22 cellular contexts compared by ENCODE assay signal in genomic region chr4:6293661-6294060, GRCh38. TPM values are rescaled to one million over a fixed set of nuclear protein-coding genes. Genes with fewer than 3 reads are reported as not detected.
A peak's percentile ranks its signal among the peaks of the same experiment; 100 is the strongest.
DNase-seq lines count a peak whose midpoint lies in the region; ATAC-seq and TF ChIP-seq lines count a peak whose summit lies in the region.
"Had no signal": no experiment of that assay in that cellular context is flagged by ENCODE, and none has a peak within 500 bp of the region (broad histone marks: within the 10 kb centered on the region; RNA-seq: fewer than 3 reads in every experiment).

No MANE protein-coding gene starts in this region.

- no peaks in the 10 kb centered on the region for H3K27me3 Mint-ChIP-seq in natural killer cell treated with Interleukin-12 subunit alpha and Interleukin-12 subunit beta and Interleukin-15 and Interleukin-18, amount 100 ng/mL, for 72 hours
- no peaks in the 10 kb centered on the region for H3K27me3 Mint-ChIP-seq in natural killer cell (ENCODE audit: low read depth in 2 of 2)
- no peaks in the 10 kb centered on the region for H3K27me3 Mint-ChIP-seq in neural progenitor cell (ENCODE audit: insufficient read depth, low read depth)
- H3K27me3 Mint-ChIP-seq in Calu3 (ENCODE audit: unreplicated experiment), result no peaks in the 10 kb centered on the region
- H3K27me3 Mint-ChIP-seq: B cell; CD4-positive, alpha-beta T cell had no signal

- H3K4me3 ChIP-seq in neural progenitor cell, result no peak overlapping the region
- H3K4me3 ChIP-seq: A549; BLaER1 treated with 17β-estradiol and CSF1 and Interleukin-3, amounts not matched to agents 10 nM and 100 nM; GM12878 had no signal

- TF ChIP-seq CTCF in natural killer cell (IDR thresholded peaks at IDR 0.05) (no peak), neural progenitor cell (IDR thresholded peaks at IDR 0.05) (no peak), Calu3 (IDR thresholded peaks at IDR 0.05; ENCODE audit: unreplicated experiment) (no peak)

- H3K36me3 Mint-ChIP-seq in natural killer cell treated with Interleukin-12 subunit alpha and Interleukin-12 subunit beta and Interleukin-15 and Interleukin-18, amount 100 ng/mL, for 72 hours, result no peaks in the 10 kb centered on the region
- H3K36me3 Mint-ChIP-seq in natural killer cell, result no peaks in the 10 kb centered on the region
- H3K36me3 Mint-ChIP-seq in neural progenitor cell, result peaks cover 19% of the 10 kb centered on the region
- H3K36me3 Mint-ChIP-seq in Calu3 (ENCODE audit: insufficient read depth, unreplicated experiment), result peaks cover 8% of the 10 kb centered on the region

- no peaks in the 10 kb centered on the region for H3K4me1 ChIP-seq in neural progenitor cell
- H3K4me1 ChIP-seq: A549, Caco-2 had no signal

- no peaks in the 10 kb centered on the region for H3K9me3 Mint-ChIP-seq in natural killer cell treated with Interleukin-12 subunit alpha and Interleukin-12 subunit beta and Interleukin-15 and Interleukin-18, amount 100 ng/mL, for 72 hours
- H3K9me3 Mint-ChIP-seq in natural killer cell (no peaks in the 10 kb centered on the region), neural progenitor cell (no peaks in the 10 kb centered on the region), Calu3 (ENCODE audit: low read depth, unreplicated experiment) (no peaks in the 10 kb centered on the region)
- H3K9me3 Mint-ChIP-seq: CD4-positive, alpha-beta T cell; CD8-positive, alpha-beta T cell had no signal

- H2AFZ ChIP-seq in neural progenitor cell (replicated peaks), result no peak overlapping the region

- H3K79me2 ChIP-seq in neural progenitor cell (ENCODE audit: low read depth), result no peaks in the 10 kb centered on the region

- no peak overlapping the region for H3K4me3 Mint-ChIP-seq in natural killer cell treated with Interleukin-12 subunit alpha and Interleukin-12 subunit beta and Interleukin-15 and Interleukin-18, amount 100 ng/mL, for 72 hours
- H3K4me3 Mint-ChIP-seq in natural killer cell (no peak overlapping the region), neural progenitor cell (no peak overlapping the region), Calu3 (ENCODE audit: low read depth, unreplicated experiment) (no peak overlapping the region)
- H3K4me3 Mint-ChIP-seq: B cell; CD4-positive, alpha-beta T cell; CD8-positive, alpha-beta T cell had no signal

- H3K36me3 ChIP-seq in neural progenitor cell, result no peaks in the 10 kb centered on the region

- no peak overlapping the region for H3K27ac ChIP-seq in neural progenitor cell
- H3K27ac ChIP-seq: 22Rv1, A549, C4-2B had no signal

- H3K9ac ChIP-seq in neural progenitor cell, result no peak overlapping the region
- H3K9ac ChIP-seq: BLaER1 treated with 17β-estradiol and CSF1 and Interleukin-3, amounts not matched to agents 10 nM and 100 nM had no signal

- ATAC-seq in natural killer cell treated with Interleukin-12 subunit alpha and Interleukin-12 subunit beta and Interleukin-15 and Interleukin-18, amount 100 ng/mL, for 72 hours, result no peak
- no peak for ATAC-seq in natural killer cell
- ATAC-seq: A549; CD8-positive, alpha-beta T cell; GM12878 had no signal

- CTCF ChIA-PET in Calu3 (lab: Charles Lee), result no interaction called here

- DNase-seq in natural killer cell treated with Interleukin-12 subunit alpha and Interleukin-12 subunit beta and Interleukin-15 and Interleukin-18, amount 100 ng/mL, for 72 hours (ENCODE audit: low spot score), result peak; percentile 60
- DNase-seq in natural killer cell (no peak), neural progenitor cell (ENCODE audit: low spot score) (no peak), NCI-H226 (no peak), Calu3 (no peak)
- DNase-seq: AML-193; Caco-2; CD4-positive, alpha-beta T cell; CD8-positive, alpha-beta T cell; DMS 273 treated with DMSO at 0.1 percent for 48 hours; DMS153; DMS53; DMS79; DND-41; EL; GDM1 had no signal

- intact Hi-C loops in natural killer cell (cut with micrococcal nuclease), result no loop called here
- intact Hi-C loops in Calu3 (cut with micrococcal nuclease; ENCODE audit: unreplicated experiment), result no loop called here

- H3K9me3 ChIP-seq in neural progenitor cell (ENCODE audit: low read depth), result no peaks in the 10 kb centered on the region
- H3K9me3 ChIP-seq: A549; BLaER1 treated with 17β-estradiol and CSF1 and Interleukin-3, amounts not matched to agents 10 nM and 100 nM; Caco-2 had no signal

- no peaks in the 10 kb centered on the region for H3K27me3 ChIP-seq in neural progenitor cell
- H3K27me3 ChIP-seq: BLaER1 treated with 17β-estradiol and CSF1 and Interleukin-3, amounts not matched to agents 10 nM and 100 nM had no signal

- no peak overlapping the region for H3K27ac Mint-ChIP-seq in natural killer cell treated with Interleukin-12 subunit alpha and Interleukin-12 subunit beta and Interleukin-15 and Interleukin-18, amount 100 ng/mL, for 72 hours
- H3K27ac Mint-ChIP-seq in natural killer cell, result peak overlapping the region in 1 of 2 donors; percentile 15
- peak overlapping the region; percentile 7 for H3K27ac Mint-ChIP-seq in neural progenitor cell
- H3K27ac Mint-ChIP-seq in Calu3 (ENCODE audit: unreplicated experiment), result no peak overlapping the region
- H3K27ac Mint-ChIP-seq: B cell; CD4-positive, alpha-beta T cell; CD8-positive, alpha-beta T cell had no signal

- H3K4me1 Mint-ChIP-seq in natural killer cell treated with Interleukin-12 subunit alpha and Interleukin-12 subunit beta and Interleukin-15 and Interleukin-18, amount 100 ng/mL, for 72 hours (ENCODE audit: low read depth in 2 of 2), result peaks cover 0 to under 1% of the 10 kb centered on the region in 2 donors
- H3K4me1 Mint-ChIP-seq in natural killer cell, result no peaks in the 10 kb centered on the region
- H3K4me1 Mint-ChIP-seq in neural progenitor cell, result no peaks in the 10 kb centered on the region
- no peaks in the 10 kb centered on the region for H3K4me1 Mint-ChIP-seq in Calu3 (ENCODE audit: low read depth, unreplicated experiment)
- H3K4me1 Mint-ChIP-seq: B cell had no signal

- no peak overlapping the region for H3K4me2 ChIP-seq in neural progenitor cell
- H3K4me2 ChIP-seq: A549 had no signal

- no TSS peak for BruUV-seq in Calu3 (replicated peaks; lab: Mats Ljungman, UMichigan)

- H4K20me1 ChIP-seq in neural progenitor cell (ENCODE audit: low read depth), result no peaks in the 10 kb centered on the region

- no peaks in the 10 kb centered on the region for H3F3A ChIP-seq in neural progenitor cell (ENCODE audit: low read depth)

RNA-seq across cellular contexts. Expression of gene WFS1, which starts 24.0 kb away (rescaled TPM):
- 1 to 10 TPM; 3.1 to 7.4 TPM for total RNA-seq in natural killer cell treated with Interleukin-12 subunit alpha and Interleukin-12 subunit beta and Interleukin-15 and Interleukin-18, amount 100 ng/mL, for 72 hours
- total RNA-seq in natural killer cell (1 to 10 TPM; 3.0 to 5.6 (median 3.5) TPM), neural progenitor cell (ENCODE audit: low replicate concordance) (8.8 and 28.4 TPM in 2 replicates), Calu3 (2022) (21.6 and 23.4 TPM in 2 replicates)
